ENCODE assay signal across 8 cellular contexts in genomic region chr10:63573068-63573697, GRCh38. TPM values are rescaled to one million over a fixed set of nuclear protein-coding genes. Genes with fewer than 3 reads are reported as not detected.
DNase-seq lines count a peak whose midpoint lies in the region; ATAC-seq, FAIRE-seq and TF ChIP-seq lines count a peak whose summit lies in the region.

No MANE protein-coding gene starts in this region.

- no peak for TF ChIP-seq POLR2A in IMR-90 (IDR thresholded peaks at IDR 0.05; ENCODE audit: low read depth, low read length)
- TF ChIP-seq POLR2A in GM12878 (IDR thresholded peaks at IDR 0.05; ENCODE audit: low read depth, low read length): no peak

- intact Hi-C loops in IMR-90 (cut with micrococcal nuclease): no loop called here
- intact Hi-C loops in GM12878 (cut with micrococcal nuclease; ENCODE audit: unreplicated experiment): no loop called here
- intact Hi-C loops in aorta (cut with DNase I): no loop called here
- intact Hi-C loops in head of caudate nucleus (cut with DNase I): no loop called here

- no peak overlapping the region for H3K56ac ChIP-seq in IMR-90 (ENCODE audit: extremely low read depth, insufficient read depth, low read length)

- H3K9me1 ChIP-seq in IMR-90 (ENCODE audit: insufficient read depth, low read length): no peaks in the 10 kb centered on the region

- peak; percentile 50 to 71 for ATAC-seq in CD4-positive, CD25-positive, alpha-beta regulatory T cell (ENCODE audit: low read depth in 2 of 2)
- ATAC-seq in IMR-90 (ENCODE audit: low read depth) (peak; percentile 93), GM12878 (peak; percentile 63), left lobe of liver (peak; percentile 83), aorta (ENCODE audit: low FRiP score) (peak; percentile 45)

- no TSS peak for BruUV-seq in IMR-90 (replicated peaks; lab: Mats Ljungman, UMichigan)
- BruUV-seq in GM12878 (replicated peaks; lab: Mats Ljungman, UMichigan): no TSS peak

- RAD21 ChIA-PET in GM12878 (lab: Charles Lee; ENCODE audit: unreplicated experiment): interaction anchor here (1.4 kb wide), 1 partner anchor 345 kb away, joined by 4 read pairs; no protein-coding TSS in a partner anchor

- peaks cover 0 to 2% (median 0%) of the 10 kb centered on the region in 7 donors for H3K9me3 Mint-ChIP-seq in CD4-positive, CD25-positive, alpha-beta regulatory T cell

- H3K27me3 Mint-ChIP-seq in CD4-positive, CD25-positive, alpha-beta regulatory T cell: no peaks in the 10 kb centered on the region

- H3K14ac ChIP-seq in IMR-90 (replicated peaks; ENCODE audit: low read depth, low read length): no peak overlapping the region

- H2AFZ ChIP-seq in IMR-90 (replicated peaks; ENCODE audit: low read length, poor library complexity): no peak overlapping the region
- peak overlapping the region; percentile 60 for H2AFZ ChIP-seq in GM12878 (ENCODE audit: control insufficient read depth, low read depth, low read length)

- peak overlapping the region; percentile 48; the same call in 1 of the 2 replicates for H3K4me2 ChIP-seq in IMR-90 (ENCODE audit: low read depth, low read length)
- H3K4me2 ChIP-seq in GM12878 (ENCODE audit: control insufficient read depth, insufficient read depth): peak overlapping the region; percentile 7; the same call in 1 of the 2 replicates

- CTCF ChIA-PET in IMR-90 (lab: Yijun Ruan, JAX): interaction anchor here (0.7 to 1.0 kb wide), 3 partner anchors 9 to 313 kb away, joined by 3 to 4 read pairs (median 3); no protein-coding TSS in a partner anchor
- CTCF ChIA-PET in GM12878 (lab: Yijun Ruan, JAX): interaction anchor here (0.5 to 1.1 kb wide), 3 partner anchors 44 to 295 kb away, joined by 3 to 4 read pairs (median 3); no protein-coding TSS in a partner anchor

- no peak overlapping the region for H2BK20ac ChIP-seq in IMR-90 (ENCODE audit: low read depth, low read length)

- H3K9me3 ChIP-seq in CD4-positive, CD25-positive, alpha-beta regulatory T cell (ENCODE audit: control insufficient read depth in 2 of 2, low read length in 2 of 2): no peaks in the 10 kb centered on the region
- H3K9me3 ChIP-seq in IMR-90 (ENCODE audit: control insufficient read depth, insufficient read depth, low read length) (no peaks in the 10 kb centered on the region), GM12878 (replicated peaks; ENCODE audit: control insufficient read depth, insufficient read depth, low read length) (no peaks in the 10 kb centered on the region), aorta (ENCODE audit: control insufficient read depth, low read length) (no peaks in the 10 kb centered on the region)

- WGBS in IMR-90 (ENCODE audit: extremely low coverage in 2 of 2, insufficient read length in 1 of 2), 2 experiments: no CpG with 5 or more reads among the region's 3 CpGs
- 31% methylated on average over 3 of the region's 3 CpGs for WGBS in GM12878 (ENCODE audit: insufficient coverage, insufficient replicate concordance, low lambda C conversion rate, missing lambda C conversion rate)
- 2% methylated on average over 3 of the region's 3 CpGs for WGBS in aorta, 2 donors

- peak overlapping the region; percentile 70 to 90 (median 90) for H3K27ac Mint-ChIP-seq in CD4-positive, CD25-positive, alpha-beta regulatory T cell

- TF ChIP-seq EP300 in GM12878 (IDR thresholded peaks at IDR 0.05; ENCODE audit: borderline replicate concordance in 1 of 2, control insufficient read depth in 1 of 2, low read depth in 2 of 2, low read length in 2 of 2): no peak

- H2BK15ac ChIP-seq in IMR-90 (ENCODE audit: low read depth, low read length): no peak overlapping the region

- dilution Hi-C loops in IMR-90 (cut with HindIII; ENCODE audit: low sequenced_read_pairs, unreplicated experiment): no loop called here

- H4K20me1 ChIP-seq in IMR-90 (ENCODE audit: insufficient read depth, low read length) (peaks cover 7% of the 10 kb centered on the region; the same call in 1 of the 2 replicates), GM12878 (ENCODE audit: control insufficient read depth, insufficient read depth) (no peaks in the 10 kb centered on the region)

- no peak overlapping the region for H2AK9ac ChIP-seq in IMR-90 (replicated peaks; ENCODE audit: low read depth, low read length, poor library complexity)

- POLR2A ChIA-PET in IMR-90 (lab: Charles Lee; ENCODE audit: unreplicated experiment): no interaction called here
- POLR2A ChIA-PET in GM12878 (lab: Charles Lee): no interaction called here

- no peak overlapping the region for H3K9ac ChIP-seq in IMR-90 (ENCODE audit: low read depth, low read length)
- H3K9ac ChIP-seq in GM12878 (ENCODE audit: control insufficient read depth, insufficient read depth, low read length): no peak overlapping the region

- TF ChIP-seq CTCF in IMR-90 (conservative IDR thresholded peaks at IDR 0.05; ENCODE audit: low read depth, low read length): no peak
- no peak for TF ChIP-seq CTCF in GM12878 (IDR thresholded peaks at IDR 0.05 in 2 of 3, conservative IDR thresholded peaks at IDR 0.05 in 1 of 3; ENCODE audit: control insufficient read depth in 2 of 3, extremely low read depth in 1 of 3, insufficient read depth in 1 of 3, low read depth in 3 of 3, low read length in 3 of 3)

- no peak overlapping the region; a peak in 1 of 4 replicates for H4K8ac ChIP-seq in IMR-90 (ENCODE audit: low read depth in 2 of 2, low read length in 2 of 2)

- H3K4me3 ChIP-seq in CD4-positive, CD25-positive, alpha-beta regulatory T cell (ENCODE audit: low read depth, low read length): peak overlapping the region; percentile 6
- H3K4me3 ChIP-seq in IMR-90 (ENCODE audit: insufficient read depth, low read depth, low read length) (no peak overlapping the region), GM12878 (no peak overlapping the region), aorta (ENCODE audit: low read length in 2 of 2) (no peak overlapping the region)

- SMC1A ChIA-PET in GM12878 (lab: Charles Lee; ENCODE audit: uncharacterized antibody, unreplicated experiment): interaction anchor here (0.6 to 1.3 kb wide), 5 partner anchors 15 to 161 kb away, joined by 3 to 4 read pairs (median 3); no protein-coding TSS in a partner anchor

- H3K4me1 ChIP-seq in CD4-positive, CD25-positive, alpha-beta regulatory T cell (ENCODE audit: control insufficient read depth, insufficient read depth, low read length, poor library complexity, severe bottlenecking): peaks cover 10% of the 10 kb centered on the region
- H3K4me1 ChIP-seq in IMR-90 (ENCODE audit: control insufficient read depth, insufficient read depth, low read length): no peaks in the 10 kb centered on the region
- H3K4me1 ChIP-seq in GM12878 (ENCODE audit: control insufficient read depth, insufficient read depth, low read length): peaks cover 4% of the 10 kb centered on the region; the same call in 1 of the 2 replicates
- peaks cover 4 to 7% of the 10 kb centered on the region in 2 donors for H3K4me1 ChIP-seq in aorta (ENCODE audit: control insufficient read depth in 1 of 2, insufficient read depth in 2 of 2, low read length in 2 of 2)

- peak overlapping the region; percentile 60 for H3K27ac ChIP-seq in CD4-positive, CD25-positive, alpha-beta regulatory T cell (ENCODE audit: insufficient read depth, low read length, poor library complexity, severe bottlenecking)
- H3K27ac ChIP-seq in IMR-90 (ENCODE audit: insufficient read depth, low read length) (no peak overlapping the region), GM12878 (ENCODE audit: control insufficient read depth, insufficient read depth) (peak overlapping the region; percentile 11; the same call in 1 of the 2 replicates), aorta (ENCODE audit: low read depth in 1 of 2, low read length in 2 of 2) (peak overlapping the region in 1 of 2 donors; percentile 28)

- no peak overlapping the region for H3K4ac ChIP-seq in IMR-90 (ENCODE audit: low read depth, low read length)

- in situ Hi-C loops in IMR-90 (cut with MboI; ENCODE audit: low sequenced_read_pairs) (no loop called here), GM12878 (cut with MboI) (no loop called here)

- no peaks in the 10 kb centered on the region for H3K79me2 ChIP-seq in GM12878 (ENCODE audit: control insufficient read depth, insufficient read depth, low read length)

- no peaks in the 10 kb centered on the region for H3K36me3 ChIP-seq in CD4-positive, CD25-positive, alpha-beta regulatory T cell (ENCODE audit: control insufficient read depth, insufficient read depth, low read length)
- H3K36me3 ChIP-seq in IMR-90 (ENCODE audit: control insufficient read depth, insufficient read depth, low read length) (peaks cover 6% of the 10 kb centered on the region), GM12878 (ENCODE audit: control insufficient read depth in 2 of 2, insufficient read depth in 2 of 2, low read length in 1 of 2) (peaks cover 0 to 3% of the 10 kb centered on the region in 2 experiments; a peak in 1 of 4 replicates), aorta (ENCODE audit: control insufficient read depth in 1 of 2, insufficient read depth in 2 of 2, low read length in 1 of 2) (no peaks in the 10 kb centered on the region)

- H3K27me3 ChIP-seq in CD4-positive, CD25-positive, alpha-beta regulatory T cell (ENCODE audit: control insufficient read depth, insufficient read depth, low read length): no peaks in the 10 kb centered on the region
- H3K27me3 ChIP-seq in IMR-90 (ENCODE audit: control insufficient read depth, insufficient read depth, low read length): no peaks in the 10 kb centered on the region
- H3K27me3 ChIP-seq in GM12878 (replicated peaks in 1 of 2; ENCODE audit: control insufficient read depth in 2 of 2, insufficient read depth in 2 of 2, low read length in 1 of 2): no peaks in the 10 kb centered on the region
- H3K27me3 ChIP-seq in aorta (ENCODE audit: control insufficient read depth in 1 of 2, insufficient read depth in 2 of 2, low read length in 1 of 2): no peaks in the 10 kb centered on the region

- H4K5ac ChIP-seq in IMR-90 (ENCODE audit: low read depth, low read length): no peak overlapping the region

- peak in 1 of 3 donors; percentile 81 for DNase-seq in CD4-positive, CD25-positive, alpha-beta regulatory T cell
- peak; percentile 87 for DNase-seq in IMR-90
- DNase-seq in GM12878 (ENCODE audit: low read depth, low spot score): no peak
- no peak for DNase-seq in left lobe of liver (ENCODE audit: low spot score)
- no peak for DNase-seq in aorta
- DNase-seq in head of caudate nucleus: no peak
- no peak for DNase-seq in retina
- DNase-seq in AG08395 (ENCODE audit: low spot score): no peak

- H3K4me3 Mint-ChIP-seq in CD4-positive, CD25-positive, alpha-beta regulatory T cell: peak overlapping the region in 1 of 4 donors; percentile 9

- peaks cover 36% of the 10 kb centered on the region for H3K36me3 Mint-ChIP-seq in CD4-positive, CD25-positive, alpha-beta regulatory T cell

- H2BK120ac ChIP-seq in IMR-90 (ENCODE audit: low read depth, low read length): no peak overlapping the region

- peak overlapping the region; percentile 50; the same call in 1 of the 2 replicates for H3K18ac ChIP-seq in IMR-90 (ENCODE audit: low read depth, low read length)

- H3K4me1 Mint-ChIP-seq in CD4-positive, CD25-positive, alpha-beta regulatory T cell: peaks cover 20 to 44% (median 24%) of the 10 kb centered on the region in 4 donors

- TF ChIP-seq RAD21 in IMR-90 (IDR thresholded peaks at IDR 0.05; ENCODE audit: low read length): no peak
- no peak for TF ChIP-seq RAD21 in GM12878 (IDR thresholded peaks at IDR 0.05; ENCODE audit: insufficient read depth, low read depth, low read length)

- H3K79me1 ChIP-seq in IMR-90 (ENCODE audit: low read depth in 1 of 2, low read length in 2 of 2): peaks cover 18 to 45% of the 10 kb centered on the region in 2 experiments

- no peak overlapping the region for H3K23ac ChIP-seq in IMR-90 (ENCODE audit: low read depth, low read length)

- H4K91ac ChIP-seq in IMR-90 (ENCODE audit: insufficient read depth, low read depth, low read length): no peak overlapping the region

- FAIRE-seq in GM12878 (lab: Jason Lieb, UNC): no peak

- H2AK5ac ChIP-seq in IMR-90 (ENCODE audit: low read depth, low read length): no peak overlapping the region

- H2BK5ac ChIP-seq in IMR-90 (ENCODE audit: low read depth, low read length, poor library complexity, severe bottlenecking): peak overlapping the region; percentile 55

RNA-seq across cellular contexts. Expression of gene REEP3, which starts 52.0 kb away (rescaled TPM):
- 18.6 TPM for total RNA-seq in CD4-positive, CD25-positive, alpha-beta regulatory T cell
- 10 to 100 TPM; 12.7 to 21.2 (median 15.7) TPM for polyA plus RNA-seq in CD4-positive, CD25-positive, alpha-beta regulatory T cell
- total RNA-seq in IMR-90 (2012; rRNA removed): 28.9 and 48.6 TPM in 2 replicates
- polyA plus RNA-seq in IMR-90 (2012; rRNA removed): 9.2 and 11.7 TPM in 2 replicates
- 3.6 and 4.4 TPM in 2 replicates for polyA plus RNA-seq in IMR-90 (2012; cell fraction: cytosol; rRNA removed)
- 1.0 and 4.6 TPM in 2 replicates for polyA plus RNA-seq in IMR-90 (2012; cell fraction: nucleus; rRNA removed; ENCODE audit: low replicate concordance)
- total RNA-seq in GM12878 (2013; cell fraction: nucleolus; rRNA removed): 13.3 and 15.0 TPM in 2 replicates
- total RNA-seq in GM12878 (2014; rRNA removed): 14.6 and 17.9 TPM in 2 replicates
- 17.2 and 18.6 TPM in 2 replicates for total RNA-seq in GM12878 (2014; rRNA removed; fragmentation: Illumina TruSeq; extraction: Trizol)
- 21.6 and 23.3 TPM in 2 replicates for total RNA-seq in GM12878 (2021)
- 2.4 TPM for polyA plus RNA-seq in GM12878 (2011; ENCODE audit: low read depth)
- polyA plus RNA-seq in GM12878 (2011; rRNA removed): 11.7 and 20.7 TPM in 2 replicates
- 5.2 and 6.4 TPM in 2 replicates for polyA plus RNA-seq in GM12878 (2011; cell fraction: cytosol; rRNA removed)
- polyA plus RNA-seq in GM12878 (2011; cell fraction: nucleus; rRNA removed): 3.5 and 3.6 TPM in 2 replicates
- 4.6 and 7.0 TPM in 2 replicates for polyA plus RNA-seq in GM12878 (2012)
- polyA plus RNA-seq in GM12878 (2014; fragmentation: Illumina TruSeq; extraction: Trizol): 18.8 and 21.6 TPM in 2 replicates
- 10 to 100 TPM in 1 of 2 experiments, 1 to 10 TPM in 1; 4.9 to 10.1 TPM for polyA plus RNA-seq in GM12878 (2014; fragmentation: Nextera tagmentation; extraction: Ambion mirVana)
- 8.5 and 10.5 TPM in 2 replicates for polyA plus RNA-seq in GM12878 (2014; rRNA removed)
- polyA plus RNA-seq in GM12878 (2016; fragmentation: Nextera tagmentation; extraction: Ambion mirVana): 10 to 100 TPM; 17.9 to 25.9 TPM
- polyA minus RNA-seq in GM12878 (2011; rRNA and poly(A)+ RNA removed): 4.8 and 5.9 TPM in 2 replicates
- polyA minus RNA-seq in GM12878 (2011; cell fraction: cytosol; rRNA and poly(A)+ RNA removed): 4.0 and 4.8 TPM in 2 replicates
- 1.3 and 2.8 TPM in 2 replicates for polyA minus RNA-seq in GM12878 (2011; cell fraction: nucleus; rRNA and poly(A)+ RNA removed)
- total RNA-seq in left lobe of liver: 23.7 TPM
- total RNA-seq in aorta: 10 to 100 TPM; 57.7 to 74.3 TPM
- polyA plus RNA-seq in aorta: 10 to 100 TPM; 20.9 to 28.5 TPM
